Comparison of ENCODE assay signal across 10 cellular contexts in the genomic region with DNA sequence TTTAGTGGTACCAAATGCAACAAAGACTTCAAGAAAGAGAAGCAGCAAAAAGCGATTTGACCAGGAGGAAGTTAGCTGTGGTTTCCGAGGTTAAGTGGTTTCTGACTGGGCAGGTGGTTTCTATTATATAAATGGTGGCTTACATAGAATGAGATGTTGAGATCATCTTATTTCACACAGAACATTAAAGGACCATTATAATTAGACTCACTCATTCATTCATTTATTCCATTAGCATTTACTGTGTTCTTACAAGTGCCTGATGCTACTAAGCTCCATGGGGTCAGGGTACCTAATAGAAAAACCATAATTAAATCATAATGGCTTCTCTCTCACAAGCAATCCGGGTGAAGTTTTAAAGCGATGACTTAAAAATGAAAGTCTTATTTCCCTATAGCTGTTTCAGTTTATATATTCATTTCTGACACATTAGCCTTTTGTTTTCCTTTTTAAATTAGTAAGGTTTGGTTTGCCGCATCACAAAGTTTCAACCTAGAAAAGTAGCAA. TPM values are rescaled to one million over a fixed set of nuclear protein-coding genes. Genes with fewer than 3 reads are reported as not detected.
DNase-seq lines count a peak whose midpoint lies in the region; ATAC-seq and TF ChIP-seq lines count a peak whose summit lies in the region.
"Had no signal": no experiment of that assay in that cellular context is flagged by ENCODE, and none has a peak within 500 bp of the region (broad histone marks: within the 10 kb centered on the region; RNA-seq: fewer than 3 reads in every experiment).

No MANE protein-coding gene starts in this region.

- peak; percentile 93 for ATAC-seq in GM18867 (IDR thresholded peaks at IDR 0.05; ENCODE audit: unreplicated experiment)
- ATAC-seq in GM21717 (IDR thresholded peaks at IDR 0.05; ENCODE audit: unreplicated experiment): peak; percentile 96
- peak; percentile 91 for ATAC-seq in HG03558 (IDR thresholded peaks at IDR 0.05; ENCODE audit: extremely low read depth, unreplicated experiment)

- H3K79me2 ChIP-seq in PC-9 (ENCODE audit: low read depth): no peaks in the 10 kb centered on the region

- no peaks in the 10 kb centered on the region for H3K9me2 ChIP-seq in PC-9 (ENCODE audit: insufficient read depth)

- H3F3A ChIP-seq in PC-9 (ENCODE audit: insufficient read depth, low read depth): no peaks in the 10 kb centered on the region

- no peaks in the 10 kb centered on the region for H3K4me1 ChIP-seq in PC-9 (replicated peaks; ENCODE audit: insufficient read depth)
- H3K4me1 ChIP-seq in tibial nerve: no peaks in the 10 kb centered on the region

- H3K4me2 ChIP-seq in PC-9: no peak overlapping the region

- DNase-seq in fibroblast of mammary gland (ENCODE audit: low read depth) (peak; percentile 37), PC-9 (no peak), NCI-H2171 treated with DMSO at 0.1 percent for 48 hours (lab: John Stamatoyannopoulos, UW) (no peak), tibial nerve (ENCODE audit: low spot score in 2 of 2) (no peak), COLO829 (ENCODE audit: low spot score) (no peak)
- DNase-seq: stimulated activated CD4-positive, alpha-beta T cell treated with anti-CD3 and anti-CD28 coated beads, Interleukin-4, amount 100 ng/mL, for 4 hours had no signal

- H3K27me3 ChIP-seq in PC-9 (ENCODE audit: insufficient read depth, low read depth) (no peaks in the 10 kb centered on the region), tibial nerve (peaks cover 0 to 24% of the 10 kb centered on the region in 2 donors)

- H3K9me3 ChIP-seq in PC-9 (ENCODE audit: insufficient read depth, low read depth) (no peaks in the 10 kb centered on the region), tibial nerve (no peaks in the 10 kb centered on the region)

- no peaks in the 10 kb centered on the region for H3K36me3 ChIP-seq in PC-9 (ENCODE audit: low read depth)
- no peaks in the 10 kb centered on the region for H3K36me3 ChIP-seq in tibial nerve

- CTCF ChIA-PET in PC-9 (lab: Charles Lee): no interaction called here

- TF ChIP-seq CTCF in fibroblast of mammary gland (conservative IDR thresholded peaks at IDR 0.05; ENCODE audit: control insufficient read depth, insufficient read depth, low read depth, low read length) (no peak), PC-9 (conservative IDR thresholded peaks at IDR 0.05) (no peak), tibial nerve (IDR thresholded peaks at IDR 0.05) (no peak)

- H3K27ac ChIP-seq in PC-9 (no peak overlapping the region), tibial nerve (no peak overlapping the region)

- intact Hi-C loops in PC-9 (cut with micrococcal nuclease; ENCODE audit: unreplicated experiment): no loop called here

- BruUV-seq in PC-9 (replicated peaks; lab: Mats Ljungman, UMichigan): no TSS peak

- POLR2A ChIA-PET in PC-9 (lab: Charles Lee; ENCODE audit: unreplicated experiment): no interaction called here

- no peak for TF ChIP-seq POLR2A in tibial nerve (IDR thresholded peaks at IDR 0.05)

- H2AFZ ChIP-seq in PC-9: no peak overlapping the region

- H3K4me3 ChIP-seq in fibroblast of mammary gland (ENCODE audit: control insufficient read depth, low read depth, low read length) (no peak overlapping the region), PC-9 (no peak overlapping the region), tibial nerve (no peak overlapping the region)

- WGBS in tibial nerve, 2 donors: 67 to 69% methylated on average over 5 of the region's 5 CpGs

- TF ChIP-seq EP300 in tibial nerve (IDR thresholded peaks at IDR 0.05): no peak

- H4K20me1 ChIP-seq in PC-9 (ENCODE audit: insufficient read depth): no peaks in the 10 kb centered on the region

RNA-seq across cellular contexts. Expression of a gene that starts 10.6 kb away (rescaled TPM):
- total RNA-seq in PC-9 (2021) (49.6 and 52.2 TPM in 2 replicates), tibial nerve (10 to 100 TPM; 31.5 to 34.1 (median 32.5) TPM)

RNA-seq across cellular contexts. Expression of a gene that starts 18.0 kb away (rescaled TPM):
- total RNA-seq in PC-9 (2021) (65.9 and 77.8 TPM in 2 replicates), tibial nerve (10 to 100 TPM; 50.0 to 91.2 (median 56.7) TPM)

RNA-seq across cellular contexts. Expression of a gene that starts 41.3 kb away (rescaled TPM):
- total RNA-seq in PC-9 (2021) (not detected in 2 replicates), tibial nerve (1 to 10 TPM in 1 of 4 donors, not detected in 3; 1.8 TPM)
- total RNA-seq: SK-MEL-5 had no signal
